21 cellular contexts compared by ENCODE assay signal in genomic region chr5:72093231-72093630, GRCh38. TPM values are rescaled to one million over a fixed set of nuclear protein-coding genes. Genes with fewer than 3 reads are reported as not detected.
DNase-seq lines count a peak whose midpoint lies in the region; ATAC-seq, FAIRE-seq and TF ChIP-seq lines count a peak whose summit lies in the region.
"Had no signal": no experiment of that assay in that cellular context is flagged by ENCODE, and none has a peak within 500 bp of the region (broad histone marks: within the 10 kb centered on the region; RNA-seq: fewer than 3 reads in every experiment).

No MANE protein-coding gene starts in this region.

- dilution Hi-C loops in endothelial cell of umbilical vein (cut with MboI; ENCODE audit: extremely low pct_ligation_motif_present, low sequenced_read_pairs) = no loop called here

- ATAC-seq in activated T-cell treated with anti-CD3 and anti-CD28 coated beads, Interleukin-2, amount 50 U/mL, for 72 hours (replicated peaks in 1 of 2) = peak; percentile 78 to 79
- ATAC-seq in stimulated activated naive CD8-positive, alpha-beta T cell treated with anti-CD3 and anti-CD28 coated beads, Interleukin-15, amount 100 ng/mL, for 72 hours = peak; percentile 45
- ATAC-seq: left cardiac atrium had no signal

- H3K27ac ChIP-seq in endothelial cell of umbilical vein (ENCODE audit: insufficient read depth, low read depth, low read length) (no peak overlapping the region), prostate gland (no peak overlapping the region)

- no peak overlapping the region for H3K4me3 ChIP-seq in endothelial cell of umbilical vein (replicated peaks in 1 of 3; ENCODE audit: insufficient read depth in 1 of 3, low read depth in 1 of 3, low read length in 3 of 3)
- no peak overlapping the region for H3K4me3 ChIP-seq in prostate gland

- H3K9me3 Mint-ChIP-seq in activated T-cell treated with anti-CD3 and anti-CD28 coated beads, Interleukin-2, amount 50 U/mL, for 72 hours = peaks cover 0 to 3% of the 10 kb centered on the region in 2 donors
- H3K9me3 Mint-ChIP-seq in stimulated activated naive CD8-positive, alpha-beta T cell treated with anti-CD3 and anti-CD28 coated beads, Interleukin-15, amount 100 ng/mL, for 72 hours = no peaks in the 10 kb centered on the region
- H3K9me3 Mint-ChIP-seq: activated CD4-positive, alpha-beta T cell treated with anti-CD3 and anti-CD28 coated beads, Interleukin-2, amount 10 ng/mL, durations not matched to agents 7 days and 5 days had no signal

- no peak for FAIRE-seq in endothelial cell of umbilical vein (lab: Jason Lieb, UNC)
- FAIRE-seq: TTC549 had no signal

- no peak overlapping the region for H2AFZ ChIP-seq in endothelial cell of umbilical vein (ENCODE audit: low read depth, low read length)

- H3K4me1 ChIP-seq in endothelial cell of umbilical vein (ENCODE audit: control insufficient read depth, extremely low read depth, insufficient read depth, low read length) = no peaks in the 10 kb centered on the region
- no peaks in the 10 kb centered on the region for H3K4me1 ChIP-seq in prostate gland (replicated peaks)

- H3K79me2 ChIP-seq in endothelial cell of umbilical vein (ENCODE audit: control insufficient read depth, insufficient read depth, low read length) = no peaks in the 10 kb centered on the region

- H3K4me2 ChIP-seq in endothelial cell of umbilical vein (ENCODE audit: insufficient read depth, low read length) = no peak overlapping the region

- H3K36me3 Mint-ChIP-seq in activated T-cell treated with anti-CD3 and anti-CD28 coated beads, Interleukin-2, amount 50 U/mL, for 72 hours (ENCODE audit: insufficient read depth in 2 of 2) = no peaks in the 10 kb centered on the region
- H3K36me3 Mint-ChIP-seq: activated naive CD8-positive, alpha-beta T cell; CD4-positive, CD25-positive, alpha-beta regulatory T cell had no signal

- no peaks in the 10 kb centered on the region for H3K9me1 ChIP-seq in endothelial cell of umbilical vein (replicated peaks; ENCODE audit: control insufficient read depth, extremely low read depth, insufficient read depth, low read length)

- peaks cover 35% of the 10 kb centered on the region for H3K27me3 Mint-ChIP-seq in activated T-cell treated with anti-CD3 and anti-CD28 coated beads, Interleukin-2, amount 50 U/mL, for 72 hours (ENCODE audit: low read depth)
- peaks cover 26% of the 10 kb centered on the region for H3K27me3 Mint-ChIP-seq in stimulated activated naive CD8-positive, alpha-beta T cell treated with anti-CD3 and anti-CD28 coated beads, Interleukin-15, amount 100 ng/mL, for 72 hours

- H3K4me1 Mint-ChIP-seq in activated T-cell treated with anti-CD3 and anti-CD28 coated beads, Interleukin-2, amount 50 U/mL, for 72 hours (ENCODE audit: low read depth) = peaks cover 20% of the 10 kb centered on the region
- H3K4me1 Mint-ChIP-seq in stimulated activated naive CD8-positive, alpha-beta T cell treated with anti-CD3 and anti-CD28 coated beads, Interleukin-15, amount 100 ng/mL, for 72 hours = no peaks in the 10 kb centered on the region
- H3K4me1 Mint-ChIP-seq: activated CD4-positive, alpha-beta T cell treated with anti-CD3 and anti-CD28 coated beads, Interleukin-2, amount 10 ng/mL, durations not matched to agents 7 days and 5 days had no signal

- no peaks in the 10 kb centered on the region for H4K20me1 ChIP-seq in endothelial cell of umbilical vein (replicated peaks; ENCODE audit: control insufficient read depth, extremely low read depth, insufficient read depth, low read length)

- no peak for DNase-seq in activated T-cell treated with anti-CD3 and anti-CD28 coated beads, Interleukin-2, amount 50 U/mL, for 72 hours
- DNase-seq in activated T-cell treated with anti-CD3 and anti-CD28 coated beads for 4 hours = no peak
- DNase-seq in RPMI7951 (ENCODE audit: low read depth) = peak; percentile 12
- DNase-seq in endothelial cell of umbilical vein (ENCODE audit: low read depth, low spot score) = no peak
- no peak for DNase-seq in stimulated activated naive CD8-positive, alpha-beta T cell treated with anti-CD3 and anti-CD28 coated beads, Interleukin-15, amount 100 ng/mL, for 72 hours
- DNase-seq in COLO829 (ENCODE audit: low spot score) = no peak
- no peak for DNase-seq in islet precursor cell
- no peak for DNase-seq in prostate gland (ENCODE audit: low spot score)
- DNase-seq: activated CD4-positive, alpha-beta T cell treated with anti-CD3 and anti-CD28 coated beads, Interleukin-2, amount 10 ng/mL, durations not matched to agents 7 days and 5 days; activated T-cell treated with anti-CD3 and anti-CD28 coated beads, Interleukin-2, amount 50 U/mL, for 1 hour; central memory CD4-positive, alpha-beta T cell; DMS79 treated with DMSO at 0.1 percent for 48 hours; effector CD4-positive, alpha-beta T cell; left cardiac atrium; NCI-H1092; NCI-H2107; NCI-H774; retina had no signal

- intact Hi-C loops in endothelial cell of umbilical vein (cut with micrococcal nuclease) (no loop called here), prostate gland (cut with DNase I) (no loop called here)

- CTCF ChIA-PET in endothelial cell of umbilical vein (lab: Charles Lee) = interaction anchor here (1.0 kb wide), 1 partner anchor 10 kb away, joined by 4 read pairs; no protein-coding TSS in a partner anchor

- H3K27ac Mint-ChIP-seq in activated T-cell treated with anti-CD3 and anti-CD28 coated beads, Interleukin-2, amount 50 U/mL, for 72 hours = no peak overlapping the region
- no peak overlapping the region for H3K27ac Mint-ChIP-seq in stimulated activated naive CD8-positive, alpha-beta T cell treated with anti-CD3 and anti-CD28 coated beads, Interleukin-15, amount 100 ng/mL, for 72 hours
- H3K27ac Mint-ChIP-seq: activated CD4-positive, alpha-beta T cell treated with anti-CD3 and anti-CD28 coated beads, Interleukin-2, amount 10 ng/mL, durations not matched to agents 7 days and 5 days; activated naive CD8-positive, alpha-beta T cell; CD4-positive, CD25-positive, alpha-beta regulatory T cell had no signal

- H3K36me3 ChIP-seq in endothelial cell of umbilical vein (ENCODE audit: control insufficient read depth in 2 of 2, extremely low read depth in 1 of 2, insufficient read depth in 2 of 2, low read length in 2 of 2) (no peaks in the 10 kb centered on the region), prostate gland (no peaks in the 10 kb centered on the region)

- H3K4me3 Mint-ChIP-seq in activated T-cell treated with anti-CD3 and anti-CD28 coated beads, Interleukin-2, amount 50 U/mL, for 72 hours = peak overlapping the region in 1 of 2 donors; percentile 24
- no peak overlapping the region for H3K4me3 Mint-ChIP-seq in stimulated activated naive CD8-positive, alpha-beta T cell treated with anti-CD3 and anti-CD28 coated beads, Interleukin-15, amount 100 ng/mL, for 72 hours
- H3K4me3 Mint-ChIP-seq: activated CD4-positive, alpha-beta T cell treated with anti-CD3 and anti-CD28 coated beads, Interleukin-2, amount 10 ng/mL, durations not matched to agents 7 days and 5 days; activated naive CD8-positive, alpha-beta T cell; CD4-positive, CD25-positive, alpha-beta regulatory T cell had no signal

- no peaks in the 10 kb centered on the region for H3K9me3 ChIP-seq in endothelial cell of umbilical vein (replicated peaks; ENCODE audit: control insufficient read depth, insufficient read depth, low read length)
- H3K9me3 ChIP-seq in prostate gland = no peaks in the 10 kb centered on the region

- TF ChIP-seq POLR2A in endothelial cell of umbilical vein (IDR thresholded peaks at IDR 0.05; ENCODE audit: low read depth, low read length) (no peak), prostate gland (IDR thresholded peaks at IDR 0.05) (no peak)

- H3K27me3 ChIP-seq in endothelial cell of umbilical vein (ENCODE audit: control insufficient read depth in 2 of 2, insufficient read depth in 2 of 2, low read length in 2 of 2) (peaks cover 2 to 4% of the 10 kb centered on the region in 2 experiments), prostate gland (replicated peaks; ENCODE audit: insufficient read depth) (no peaks in the 10 kb centered on the region)

- TF ChIP-seq CTCF in endothelial cell of umbilical vein (IDR thresholded peaks at IDR 0.05; ENCODE audit: extremely low read depth in 1 of 2, insufficient read depth in 1 of 2, low read depth in 1 of 2, low read length in 2 of 2) = no peak
- no peak for TF ChIP-seq CTCF in prostate gland (IDR thresholded peaks at IDR 0.05)

- no TSS peak for BruUV-seq in endothelial cell of umbilical vein (replicated peaks; lab: Mats Ljungman, UMichigan)

- POLR2A ChIA-PET in endothelial cell of umbilical vein (lab: Charles Lee) = no interaction called here

- H3K9ac ChIP-seq in endothelial cell of umbilical vein (replicated peaks; ENCODE audit: extremely low read depth, insufficient read depth, low read length) = no peak overlapping the region

TF ChIP-seq in endothelial cell of umbilical vein, 7 proteins besides CTCF, POLR2A, EP300 and RAD21:
- TF ChIP-seq GATA2 (IDR thresholded peaks at IDR 0.05; ENCODE audit: insufficient read depth, insufficient read length, low read depth, low read length) = peak; percentile 12
- TF ChIP-seq MYC (IDR thresholded peaks at IDR 0.05; ENCODE audit: low read depth, low read length) = no peak
- TF ChIP-seq FOS (IDR thresholded peaks at IDR 0.05; ENCODE audit: borderline replicate concordance, insufficient read depth, low read length) = peak; percentile 61

RNA-seq across cellular contexts. Expression of gene MAP1B, which starts 14.0 kb away (rescaled TPM):
- 1 to 10 TPM; 5.5 TPM for total RNA-seq in activated T-cell treated with anti-CD3 and anti-CD28 coated beads, Interleukin-2, amount 50 U/mL, for 72 hours
- total RNA-seq in RPMI7951 (2014; rRNA removed; shearing (Covaris generic)) = 26.4 and 35.8 TPM in 2 replicates
- 262 and 263 TPM in 2 replicates for total RNA-seq in endothelial cell of umbilical vein
- polyA plus RNA-seq in endothelial cell of umbilical vein = 50.8 and 55.9 TPM in 2 replicates
- 38.6 and 41.2 TPM in 2 replicates for polyA plus RNA-seq in endothelial cell of umbilical vein (2011; cell fraction: cytosol; rRNA removed)
- 57.7 and 62.1 TPM in 2 replicates for polyA plus RNA-seq in endothelial cell of umbilical vein (2011; cell fraction: nucleus; rRNA removed)
- 61.2 and 80.8 TPM in 2 replicates for polyA plus RNA-seq in endothelial cell of umbilical vein (2012)
- polyA minus RNA-seq in endothelial cell of umbilical vein = 303 and 314 TPM in 2 replicates
- polyA minus RNA-seq in endothelial cell of umbilical vein (2011; cell fraction: cytosol; rRNA and poly(A)+ RNA removed) = not detected
- polyA minus RNA-seq in endothelial cell of umbilical vein (2011; cell fraction: nucleus; rRNA and poly(A)+ RNA removed) = 184 and 190 TPM in 2 replicates
- total RNA-seq in prostate gland = 100 to 1,000 TPM in 1 of 2 donors, 10 to 100 TPM in 1; 99.6 to 515 TPM
